ENCODE assay signal across 1 cellular context in genomic region chr16:66515543-66516171, GRCh38.
TF ChIP-seq lines count a peak whose summit lies in the region.

No MANE protein-coding gene starts in this region.

TF ChIP-seq in GM23338, 12 proteins besides CTCF, POLR2A, EP300 and RAD21 (continued from another document):
- TF ChIP-seq ZNF331 (CRISPR knock-in tag; IDR thresholded peaks at IDR 0.05; ENCODE audit: low read depth) = no peak
- no peak for TF ChIP-seq ZNF114 (CRISPR knock-in tag; IDR thresholded peaks at IDR 0.05)
- no peak for TF ChIP-seq EZH2phosphoT487 (IDR thresholded peaks at IDR 0.05; ENCODE audit: unreplicated experiment)
- TF ChIP-seq STAT1 (IDR thresholded peaks at IDR 0.05; ENCODE audit: unreplicated experiment) = no peak
- no peak for TF ChIP-seq JUNB (IDR thresholded peaks at IDR 0.05; ENCODE audit: unreplicated experiment)
- no peak for TF ChIP-seq NANOG (IDR thresholded peaks at IDR 0.05; ENCODE audit: borderline replicate concordance)
- no peak for TF ChIP-seq EZH2 (IDR thresholded peaks at IDR 0.05; ENCODE audit: low read depth, unreplicated experiment)
- no peak for TF ChIP-seq REST (IDR thresholded peaks at IDR 0.05; ENCODE audit: unreplicated experiment)
- no peak for TF ChIP-seq POLR2AphosphoS5 (IDR thresholded peaks at IDR 0.05; ENCODE audit: low read depth)
- TF ChIP-seq CREB1 (CRISPR knock-in tag; IDR thresholded peaks at IDR 0.05; ENCODE audit: low read depth) = no peak
